Comparison of ENCODE assay signal across 8 cellular contexts in genomic region chr9:75200892-75201470, GRCh38.
DNase-seq lines count a peak whose midpoint lies in the region; ATAC-seq, FAIRE-seq and TF ChIP-seq lines count a peak whose summit lies in the region.

No MANE protein-coding gene starts in this region.

- H3K27ac ChIP-seq in adrenal gland (no peak overlapping the region), vagina (no peak overlapping the region)

- H3K27me3 ChIP-seq in adrenal gland (no peaks in the 10 kb centered on the region), vagina (no peaks in the 10 kb centered on the region)

- WGBS in adrenal gland, 4 donors: 50 to 71% (median 58%) methylated on average over 1 of the region's 1 CpG

- TF ChIP-seq POLR2A in adrenal gland (IDR thresholded peaks at IDR 0.05): no peak
- TF ChIP-seq POLR2A in vagina (IDR thresholded peaks at IDR 0.05): no peak

- intact Hi-C loops in adrenal gland (cut with DNase I): no loop called here
- intact Hi-C loops in vagina (cut with DNase I): no loop called here

- DNase-seq in AG20443 (ENCODE audit: low spot score) (peak; percentile 27), NCI-H2029 treated with DMSO at 0.1 percent for 48 hours (lab: John Stamatoyannopoulos, UW) (peak; percentile 62), adrenal gland (no peak), vagina (ENCODE audit: extremely low spot score in 2 of 2) (no peak), NCI-H2107 (lab: John Stamatoyannopoulos, UW) (no peak), H4 (ENCODE audit: low spot score) (no peak)

- H3K36me3 ChIP-seq in adrenal gland (replicated peaks in 1 of 2) (no peaks in the 10 kb centered on the region), vagina (no peaks in the 10 kb centered on the region)

- H3K9me3 ChIP-seq in adrenal gland (replicated peaks in 1 of 3) (no peaks in the 10 kb centered on the region), vagina (no peaks in the 10 kb centered on the region)

- H3K4me1 ChIP-seq in adrenal gland (replicated peaks in 1 of 2) (no peaks in the 10 kb centered on the region), vagina (no peaks in the 10 kb centered on the region)

- peak; percentile 98 for FAIRE-seq in islet of Langerhans (lab: Jason Lieb, UNC)

- H3K4me3 ChIP-seq in adrenal gland (no peak overlapping the region), vagina (no peak overlapping the region)

- ATAC-seq in GM18867 (IDR thresholded peaks at IDR 0.05; ENCODE audit: unreplicated experiment): peak; percentile 65

- peak; percentile 46 to 71 (median 56) for TF ChIP-seq CTCF in adrenal gland (IDR thresholded peaks at IDR 0.05)
- peak in 2 of 3 experiments; percentile 56 to 66 for TF ChIP-seq CTCF in vagina (IDR thresholded peaks at IDR 0.05)

Comparison
In these comparisons a context has a peak if more than half of its experiments do, and no peak if none do; other contexts are left out.
1. DNase-seq: peak in AG20443 (single experiment) and NCI-H2029 treated with DMSO at 0.1 percent for 48 hours (single experiment); none in adrenal gland (0 of 7), vagina (0 of 2), NCI-H2107 (single experiment) and H4 (single experiment).